In the genomic region with DNA sequence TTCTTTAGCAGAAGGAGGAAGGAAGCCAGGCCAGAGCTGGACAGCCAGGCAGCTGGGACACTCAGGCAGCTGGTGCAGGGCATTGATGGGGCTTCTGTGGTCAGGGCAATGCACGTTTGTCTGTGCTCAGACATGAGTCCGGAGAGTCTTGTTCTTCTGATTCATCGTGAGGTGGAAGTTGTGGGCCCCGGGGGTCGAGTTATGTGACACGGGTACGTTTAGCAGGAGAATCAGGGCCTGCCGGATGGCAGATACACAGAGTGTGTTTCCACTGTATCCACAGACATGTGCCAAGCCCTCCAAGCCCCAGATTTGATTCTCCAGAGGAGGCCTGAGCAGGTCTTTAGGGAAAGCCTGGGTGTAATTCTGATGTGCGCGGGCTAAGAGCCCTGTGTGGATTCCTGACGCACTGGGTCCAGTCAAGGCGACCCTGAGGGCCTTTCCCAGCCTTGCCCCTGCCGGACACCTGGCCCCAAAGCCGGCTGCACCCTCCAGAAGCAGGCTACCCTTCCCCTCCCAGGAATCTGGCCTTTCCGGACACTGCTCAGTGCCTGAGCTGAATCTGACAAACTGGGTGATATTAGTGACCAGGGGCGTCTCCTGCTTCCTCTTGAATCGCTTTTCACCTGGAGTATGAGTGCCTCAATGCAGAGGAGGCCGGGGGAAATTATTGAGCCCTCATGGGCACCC, we compare ENCODE assay signal across 22 cellular contexts. TPM values are rescaled to one million over a fixed set of nuclear protein-coding genes. Genes with fewer than 3 reads are reported as not detected.
A peak's percentile ranks its signal among the peaks of the same experiment; 100 is the strongest.
DNase-seq lines count a peak whose midpoint lies in the region; ATAC-seq, FAIRE-seq and TF ChIP-seq lines count a peak whose summit lies in the region.
"Had no signal": no experiment of that assay in that cellular context is flagged by ENCODE, and none has a peak within 500 bp of the region (broad histone marks: within the 10 kb centered on the region; RNA-seq: fewer than 3 reads in every experiment).

No MANE protein-coding gene starts in this region.

- TF ChIP-seq CTCF in keratinocyte (optimal IDR thresholded peaks at IDR 0.05 in 1 of 3, IDR thresholded peaks at IDR 0.05 in 1 of 3, conservative IDR thresholded peaks at IDR 0.05 in 1 of 3; ENCODE audit: extremely low read depth in 1 of 3, insufficient read depth in 2 of 3, low read length in 3 of 3) (no peak), transverse colon (IDR thresholded peaks at IDR 0.05) (no peak)

- TF ChIP-seq EP300 in transverse colon (IDR thresholded peaks at IDR 0.05; ENCODE audit: low read depth) = no peak

- no peaks in the 10 kb centered on the region for H3K9me3 ChIP-seq in keratinocyte (ENCODE audit: control insufficient read depth, low read depth, low read length)
- no peaks in the 10 kb centered on the region for H3K9me3 ChIP-seq in transverse colon
- H3K9me3 ChIP-seq: BE2C, esophagus muscularis mucosa, spleen had no signal

- WGBS in transverse colon (ENCODE audit: low coverage in 1 of 2), 2 donors = 78 to 83% methylated on average over 4 to 18 of the region's 18 CpGs

- peaks cover 26% of the 10 kb centered on the region for H3K4me1 ChIP-seq in keratinocyte (ENCODE audit: control insufficient read depth, extremely low read depth, insufficient read depth, low read length)
- no peaks in the 10 kb centered on the region for H3K4me1 ChIP-seq in transverse colon
- H3K4me1 ChIP-seq: BE2C, esophagus muscularis mucosa, spleen had no signal

- no peaks in the 10 kb centered on the region for H3K27me3 ChIP-seq in keratinocyte (ENCODE audit: control insufficient read depth, extremely low read depth, insufficient read depth, low read length)
- no peaks in the 10 kb centered on the region for H3K27me3 ChIP-seq in transverse colon
- H3K27me3 ChIP-seq: BE2C had no signal

- H3K9ac ChIP-seq in keratinocyte (ENCODE audit: control insufficient read depth, extremely low read depth, insufficient read depth, low read length) = peak overlapping the region; percentile 15

- intact Hi-C loops in Right ventricle myocardium inferior (cut with DNase I) = no loop called here
- intact Hi-C loops in left ventricle myocardium superior (cut with micrococcal nuclease) = no loop called here
- intact Hi-C loops in transverse colon (cut with DNase I; ENCODE audit: low total_unique reads) = no loop called here

- dilution Hi-C loops in keratinocyte (cut with MboI; ENCODE audit: extremely low pct_ligation_motif_present, low sequenced_read_pairs) = no loop called here

- TF ChIP-seq POLR2A in transverse colon (IDR thresholded peaks at IDR 0.05) = no peak

- H3K36me3 ChIP-seq in keratinocyte (ENCODE audit: control insufficient read depth in 2 of 2, extremely low read depth in 1 of 2, insufficient read depth in 2 of 2, low read length in 2 of 2) = no peaks in the 10 kb centered on the region
- H3K36me3 ChIP-seq in transverse colon = no peaks in the 10 kb centered on the region
- H3K36me3 ChIP-seq: BE2C, esophagus muscularis mucosa, spleen had no signal

- in situ Hi-C loops in transverse colon (cut with MboI; ENCODE audit: low pct_ligation_motif_present in 1 of 4, low pct_unique_long_range_greater_than_20kb in 1 of 4, low sequenced_read_pairs in 3 of 4) = no loop called here

- no peak for ATAC-seq in Right ventricle myocardium inferior
- ATAC-seq in left ventricle myocardium superior = no peak
- no peak for ATAC-seq in GM21423 (IDR thresholded peaks at IDR 0.05; ENCODE audit: unreplicated experiment)
- ATAC-seq: left colon had no signal

- H3K27ac ChIP-seq in keratinocyte (ENCODE audit: control insufficient read depth, insufficient read depth, low read length) = no peak overlapping the region
- H3K27ac ChIP-seq in transverse colon = no peak overlapping the region
- H3K27ac ChIP-seq: esophagus muscularis mucosa, PC-9, SK-N-MC, spleen had no signal

- H3K79me2 ChIP-seq in keratinocyte (ENCODE audit: control insufficient read depth, insufficient read depth, low read length) = peaks cover 38% of the 10 kb centered on the region

- no peak for FAIRE-seq in keratinocyte (lab: Jason Lieb, UNC)
- FAIRE-seq: urothelium cell line had no signal

- H2AFZ ChIP-seq in keratinocyte (ENCODE audit: control insufficient read depth, low read length) = no peak overlapping the region
- H2AFZ ChIP-seq: PC-9 had no signal

- H4K20me1 ChIP-seq in keratinocyte (ENCODE audit: control insufficient read depth, extremely low read depth, insufficient read depth, low read length) = no peaks in the 10 kb centered on the region

- H3K9me1 ChIP-seq in keratinocyte (ENCODE audit: control insufficient read depth, extremely low read depth, insufficient read depth, low read length) = no peaks in the 10 kb centered on the region

- no peak overlapping the region for H3K4me3 ChIP-seq in keratinocyte (ENCODE audit: control insufficient read depth in 2 of 3, extremely low read depth in 1 of 3, insufficient read depth in 2 of 3, low read depth in 1 of 3, low read length in 3 of 3)
- H3K4me3 ChIP-seq in transverse colon = no peak overlapping the region
- H3K4me3 ChIP-seq: esophagus muscularis mucosa, PC-9, SK-N-MC, spleen had no signal

- no peak overlapping the region for H3K4me2 ChIP-seq in keratinocyte (ENCODE audit: control insufficient read depth, extremely low read depth, insufficient read depth, low read depth, low read length)
- H3K4me2 ChIP-seq: PC-9 had no signal

- DNase-seq in Right ventricle myocardium inferior (ENCODE audit: missing footprints) (peak; percentile 45), left ventricle myocardium superior (no peak), astrocyte of the hippocampus (ENCODE audit: low read depth, low spot score) (peak; percentile 53), keratinocyte (ENCODE audit: low read depth, low spot score) (no peak), NCI-H526 treated with DMSO at 0.1 percent for 48 hours (lab: John Stamatoyannopoulos, UW) (no peak), C1 segment of cervical spinal cord (lab: John Stamatoyannopoulos, UW) (no peak), transverse colon (no peak)
- DNase-seq: 8988T; activated CD4-positive, alpha-beta T cell treated with anti-CD3 and anti-CD28 coated beads, Interleukin-2, amount 50 U/mL, for 48 hours; activated effector memory CD4-positive, alpha-beta T cell treated with anti-CD3 and anti-CD28 coated beads, Interleukin-2, amount 50 U/mL, for 16 hours; BE2C; Calu3; left colon; NCI-H187; nephron progenitor cell; PC-9; spleen had no signal

RNA-seq across cellular contexts. Expression of a gene that starts 10.1 kb away (rescaled TPM):
- total RNA-seq in Right ventricle myocardium inferior (4.1 TPM), left ventricle myocardium superior (3.8 TPM), transverse colon (10 to 100 TPM in 1 of 4 donors, 1 to 10 TPM in 3; 1.2 to 16.8 (median 1.7) TPM)
- 22.6 to 40.6 TPM (median 26.2 TPM) in 3 replicates for polyA plus RNA-seq in keratinocyte
- 102 TPM for polyA plus RNA-seq in keratinocyte (2011; ENCODE audit: low read depth)
- polyA plus RNA-seq in keratinocyte (2011; cell fraction: cytosol; rRNA removed) = 6.9 and 11.2 TPM in 2 replicates
- polyA plus RNA-seq in keratinocyte (2011; cell fraction: nucleus; rRNA removed) = 138 and 177 TPM in 2 replicates
- polyA plus RNA-seq in keratinocyte (2012; ENCODE audit: low replicate concordance) = 34.2 and 76.3 TPM in 2 replicates
- polyA minus RNA-seq in keratinocyte = 58.4 to 67.9 TPM (median 64.0 TPM) in 3 replicates
- 51.4 TPM for polyA minus RNA-seq in keratinocyte (2011; cell fraction: cytosol; rRNA and poly(A)+ RNA removed)
- polyA minus RNA-seq in keratinocyte (2011; cell fraction: nucleus; rRNA and poly(A)+ RNA removed) = 166 and 173 TPM in 2 replicates
- total RNA-seq: T-helper 2 cell treated with Interferon-gamma antibody and Interleukin-4, amounts not matched to agents 100 ng/mL and 5 ng/mL, for 36 hours had no signal

Comparison
In these comparisons a context has a peak if more than half of its experiments do, and no peak if none do; other contexts are left out.
1. DNase-seq: peak in Right ventricle myocardium inferior (single experiment) and astrocyte of the hippocampus (single experiment); none in left ventricle myocardium superior (single experiment), keratinocyte (single experiment), NCI-H526 treated with DMSO at 0.1 percent for 48 hours (single experiment), C1 segment of cervical spinal cord (0 of 14) and transverse colon (single experiment).